ENCODE assay signal across 14 cellular contexts in the genomic region with DNA sequence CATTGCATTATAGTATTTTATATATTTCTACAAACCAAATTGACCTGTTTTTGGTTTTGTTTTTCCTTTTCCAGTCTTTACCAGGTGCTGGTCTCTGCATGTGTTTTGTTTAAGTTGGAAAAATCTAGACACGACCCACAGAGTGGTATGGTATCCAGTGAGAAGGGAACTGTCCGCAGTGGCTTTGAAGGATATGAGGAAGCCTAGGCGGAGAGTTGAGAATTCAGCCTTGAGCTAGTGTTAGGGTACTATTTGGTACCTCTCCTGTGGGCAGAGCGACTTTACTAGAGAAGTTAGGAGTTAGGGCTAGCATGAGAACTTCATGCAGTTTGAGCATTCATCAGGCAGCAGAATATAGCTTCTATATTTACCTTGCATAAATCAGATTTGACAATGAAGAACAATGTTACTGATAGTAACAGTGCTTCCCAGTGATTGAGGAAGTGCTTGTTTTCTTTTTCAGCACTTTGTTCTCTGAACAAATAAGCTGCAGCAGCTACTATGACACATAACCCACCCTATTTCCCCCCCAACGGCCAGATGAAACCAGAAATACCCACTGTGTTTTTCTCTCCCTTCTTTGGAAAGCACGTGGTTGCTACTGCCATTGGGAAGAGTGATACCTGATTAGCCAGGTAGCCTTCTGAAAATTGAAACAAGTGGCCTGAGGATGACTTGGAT. TPM values are rescaled to one million over a fixed set of nuclear protein-coding genes. Genes with fewer than 3 reads are reported as not detected.
DNase-seq lines count a peak whose midpoint lies in the region; ATAC-seq lines count a peak whose summit lies in the region.
"Had no signal": no experiment of that assay in that cellular context is flagged by ENCODE, and none has a peak within 500 bp of the region (broad histone marks: within the 10 kb centered on the region; RNA-seq: fewer than 3 reads in every experiment).

No MANE protein-coding gene starts in this region.

- no peak overlapping the region for H3K4ac ChIP-seq in neuronal stem cell (ENCODE audit: low read length)

- no peak overlapping the region for H3K18ac ChIP-seq in neuronal stem cell (ENCODE audit: low read length)

- ATAC-seq in T-cell (replicated peaks in 1 of 4) (peak; percentile 71 to 78 (median 77)), HG02885 (IDR thresholded peaks at IDR 0.05; ENCODE audit: poor library complexity, unreplicated experiment) (no peak), HG02870 (IDR thresholded peaks at IDR 0.05; ENCODE audit: unreplicated experiment) (no peak)
- ATAC-seq: activated naive CD4-positive, alpha-beta T cell treated with anti-CD3 and anti-CD28 coated beads, Interleukin-2, amount 50 U/mL, for 72 hours had no signal

- H3K27ac Mint-ChIP-seq in T-cell = peak overlapping the region; percentile 24 to 45

- no peak overlapping the region for H2AFZ ChIP-seq in neuronal stem cell (ENCODE audit: low read length)

- H3K36me3 ChIP-seq in neuronal stem cell (replicated peaks in 1 of 2; ENCODE audit: control insufficient read depth in 2 of 2, insufficient read depth in 2 of 2, low read length in 2 of 2) = peaks cover 18 to 60% of the 10 kb centered on the region in 2 donors

- no peak overlapping the region for H2BK12ac ChIP-seq in neuronal stem cell (ENCODE audit: low read length)

- no peak overlapping the region for H2BK120ac ChIP-seq in neuronal stem cell (ENCODE audit: low read depth, low read length)

- H3K27me3 Mint-ChIP-seq in T-cell = no peaks in the 10 kb centered on the region

- no CpG with 5 or more reads among the region's 6 CpGs for WGBS in neuronal stem cell (ENCODE audit: extremely low coverage in 2 of 2, insufficient read length in 2 of 2, insufficient replicate concordance in 1 of 2), 2 donors

- no peak overlapping the region for H4K91ac ChIP-seq in neuronal stem cell (ENCODE audit: low read depth, low read length, poor library complexity)

- H3K4me3 ChIP-seq in neuronal stem cell (ENCODE audit: low read length in 2 of 2) = no peak overlapping the region
- H3K4me3 ChIP-seq: MG63, upper lobe of left lung had no signal

- H2AK5ac ChIP-seq in neuronal stem cell (ENCODE audit: low read depth, low read length) = no peak overlapping the region

- no peak overlapping the region for H3K14ac ChIP-seq in neuronal stem cell (ENCODE audit: low read length)

- in situ Hi-C loops in KBM-7 (cut with MboI; ENCODE audit: low pct_unique_long_range_greater_than_20kb, low sequenced_read_pairs) = no loop called here

- H3K4me1 Mint-ChIP-seq in T-cell = peaks cover 54 to 72% (median 58%) of the 10 kb centered on the region in 3 donors

- POLR2A ChIA-PET in T-cell (lab: Charles Lee) = interaction anchor here (0.6 to 1.7 kb wide), 2 partner anchors 14 to 37 kb away, joined by 3 to 5 read pairs; no protein-coding TSS in a partner anchor

- H3K9me3 Mint-ChIP-seq in T-cell = no peaks in the 10 kb centered on the region
- H3K9me3 Mint-ChIP-seq: activated naive CD4-positive, alpha-beta T cell treated with anti-CD3 and anti-CD28 coated beads, Interleukin-2, amount 50 U/mL, for 72 hours had no signal

- peaks cover 2 to 4% of the 10 kb centered on the region in 2 donors for H3K4me1 ChIP-seq in neuronal stem cell (ENCODE audit: control insufficient read depth in 2 of 2, insufficient read depth in 1 of 2, low read depth in 1 of 2, low read length in 2 of 2)

- peak overlapping the region in 2 of 3 donors; percentile 2 to 30 for H3K4me3 Mint-ChIP-seq in T-cell

- H3K79me1 ChIP-seq in neuronal stem cell (ENCODE audit: low read depth, low read length) = no peaks in the 10 kb centered on the region

- H3K23ac ChIP-seq in neuronal stem cell (ENCODE audit: low read depth, low read length, poor library complexity) = no peak overlapping the region

- no peak overlapping the region for H2BK15ac ChIP-seq in neuronal stem cell (ENCODE audit: low read length)

- H3K9me3 ChIP-seq in neuronal stem cell (replicated peaks in 1 of 2; ENCODE audit: control insufficient read depth in 2 of 2, insufficient read depth in 1 of 2, low read depth in 1 of 2, low read length in 2 of 2) = peaks cover 0 to 3% of the 10 kb centered on the region in 2 donors
- H3K9me3 ChIP-seq: MG63, upper lobe of left lung had no signal

- CTCF ChIA-PET in T-cell (lab: Charles Lee) = interaction anchor here (0.6 to 3.7 kb wide), 8 partner anchors 15 to 168 kb away, joined by 3 to 23 read pairs (median 4); a partner anchor contains a TSS

- no peak overlapping the region for H3K27ac ChIP-seq in neuronal stem cell (replicated peaks; ENCODE audit: low read length)
- H3K27ac ChIP-seq: HL-60, upper lobe of left lung had no signal

- no peaks in the 10 kb centered on the region for H3K27me3 ChIP-seq in neuronal stem cell (ENCODE audit: control insufficient read depth in 3 of 3, insufficient read depth in 3 of 3, low read depth in 1 of 3, low read length in 3 of 3)
- H3K27me3 ChIP-seq: MG63, upper lobe of left lung had no signal

- H3K4me2 ChIP-seq in neuronal stem cell (ENCODE audit: insufficient read depth, low read length, poor library complexity, severe bottlenecking) = no peak overlapping the region

- H2BK5ac ChIP-seq in neuronal stem cell (ENCODE audit: low read length) = no peak overlapping the region

- no peak overlapping the region for H3K9ac ChIP-seq in neuronal stem cell (ENCODE audit: low read depth, low read length, poor library complexity)

- no peak overlapping the region for H4K8ac ChIP-seq in neuronal stem cell (ENCODE audit: low read depth, low read length)

- H3K36me3 Mint-ChIP-seq in T-cell = peaks cover 47% of the 10 kb centered on the region

- DNase-seq in COR-L47 (lab: John Stamatoyannopoulos, UW) (peak; percentile 36), KBM-7 (peak; percentile 28), T-cell (peak in 3 of 34 experiments; percentile 5 to 18 (median 17)), lung microvascular endothelial cell (ENCODE audit: low read depth in 2 of 2) (peak; percentile 19 to 91), neuronal stem cell (ENCODE audit: low spot score) (no peak)
- DNase-seq in activated CD4-positive, alpha-beta T cell treated with anti-CD3 and anti-CD28 coated beads for 4 hours = no peak
- DNase-seq: activated CD4-positive, alpha-beta T cell treated with anti-CD3 and anti-CD28 coated beads for 48 hours; MG63; NCI-H774; upper lobe of left lung had no signal

RNA-seq across cellular contexts. Expression of a gene that starts 19.0 kb away (rescaled TPM):
- 10 to 100 TPM; 29.0 to 98.1 (median 75.0) TPM for total RNA-seq in T-cell
- 10.5 and 16.3 TPM in 2 replicates for total RNA-seq in lung microvascular endothelial cell
- 357 TPM for polyA plus RNA-seq in neuronal stem cell (2013, experiment 1 of 2)
- polyA plus RNA-seq in neuronal stem cell (2013, experiment 2 of 2) = 340 TPM

RNA-seq across cellular contexts. Expression of a gene that starts 19.0 kb away (rescaled TPM):
- total RNA-seq in T-cell (10 to 100 TPM in 4 of 5 donors, 1 to 10 TPM in 1; 7.6 to 38.5 (median 25.4) TPM), lung microvascular endothelial cell (8.5 and 39.7 TPM in 2 replicates)
- polyA plus RNA-seq in neuronal stem cell (2013, experiment 1 of 2) = 15.1 TPM
- 15.5 TPM for polyA plus RNA-seq in neuronal stem cell (2013, experiment 2 of 2)

Comparison
In these comparisons a context has a peak if more than half of its experiments do, and no peak if none do; other contexts are left out.
1. DNase-seq: peak in COR-L47 (single experiment), KBM-7 (single experiment) and lung microvascular endothelial cell (2 of 2); none in neuronal stem cell (single experiment) and activated CD4-positive, alpha-beta T cell treated with anti-CD3 and anti-CD28 coated beads for 4 hours (0 of 2).
2. ATAC-seq: peak in T-cell (4 of 4); none in HG02885 (single experiment) and HG02870 (single experiment).